ENCODE assay signal across 14 cellular contexts in the genomic region with DNA sequence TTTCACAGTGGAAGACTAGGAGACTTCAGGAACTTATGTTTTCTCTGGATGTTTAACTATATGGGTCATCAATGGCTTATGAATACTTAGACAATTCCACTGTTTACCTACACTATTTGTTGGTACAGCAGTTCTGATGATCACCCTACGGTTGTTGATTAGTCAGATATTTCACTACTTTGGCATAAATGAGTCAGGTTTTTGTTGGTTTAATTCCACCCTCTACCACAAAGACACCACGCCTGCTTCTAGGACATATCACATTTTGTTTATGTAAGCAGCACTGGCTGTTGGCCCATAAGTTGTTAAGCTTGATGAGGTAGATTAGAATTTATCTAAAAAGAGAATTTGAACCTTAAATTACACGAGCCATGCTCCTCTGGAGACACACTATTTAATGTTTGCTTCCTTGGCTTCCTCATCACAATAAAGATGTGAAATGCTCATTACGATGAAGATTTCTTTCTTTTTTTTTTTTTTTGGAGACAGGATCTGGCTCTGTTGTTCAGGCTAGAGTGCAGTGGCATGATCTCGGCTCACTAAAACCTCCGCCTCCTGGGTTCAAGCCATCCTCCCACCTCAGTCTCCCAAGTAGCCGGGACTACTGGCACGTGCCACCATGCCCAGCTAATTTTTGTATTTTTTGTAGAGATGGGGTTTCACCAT. TPM values are rescaled to one million over a fixed set of nuclear protein-coding genes. Genes with fewer than 3 reads are reported as not detected.
A peak's percentile ranks its signal among the peaks of the same experiment; 100 is the strongest.
DNase-seq lines count a peak whose midpoint lies in the region; ATAC-seq and TF ChIP-seq lines count a peak whose summit lies in the region.
"Had no signal": no experiment of that assay in that cellular context is flagged by ENCODE, and none has a peak within 500 bp of the region (broad histone marks: within the 10 kb centered on the region; RNA-seq: fewer than 3 reads in every experiment).

No MANE protein-coding gene starts in this region.

- 85% methylated on average over 8 of the region's 8 CpGs for whole genome bisulfite sequencing in esophagus muscularis mucosa

- peak overlapping the region; percentile 80 for H3K27ac Mint-ChIP-seq in activated T-helper 2 cell treated with anti-CD3 and anti-CD28 coated beads, Interferon-gamma antibody, Interleukin-2, Interleukin-4, amounts not matched to agents 10 μg/mL and 5 μg/mL and 100 μg/mL, durations not matched to agents 14 hours and 24 hours and 36 hours
- H3K27ac Mint-ChIP-seq: progenitor cell of endocrine pancreas had no signal

- TF ChIP-seq CTCF in esophagus muscularis mucosa (IDR thresholded peaks at IDR 0.05) = no peak

- no peak overlapping the region for H3K4me3 ChIP-seq in esophagus muscularis mucosa
- H3K4me3 ChIP-seq: SK-N-MC, testis had no signal

- peaks cover 62% of the 10 kb centered on the region for H3K4me1 Mint-ChIP-seq in activated T-helper 2 cell treated with anti-CD3 and anti-CD28 coated beads, Interferon-gamma antibody, Interleukin-2, Interleukin-4, amounts not matched to agents 10 μg/mL and 5 μg/mL and 100 μg/mL, durations not matched to agents 14 hours and 24 hours and 36 hours (ENCODE audit: low read depth)

- POLR2A ChIA-PET in HEK293T (lab: Yijun Ruan, JAX) = interaction anchor here (1.0 kb wide), 1 partner anchor 38 kb away, joined by 3 read pairs; the partner anchor contains the start of gene VPS35L

- in situ Hi-C loops in G401 (cut with HindIII; ENCODE audit: low sequenced_read_pairs) = no loop called here

- peaks cover 53% of the 10 kb centered on the region for H3K36me3 Mint-ChIP-seq in activated T-helper 2 cell treated with anti-CD3 and anti-CD28 coated beads, Interferon-gamma antibody, Interleukin-2, Interleukin-4, amounts not matched to agents 10 μg/mL and 5 μg/mL and 100 μg/mL, durations not matched to agents 14 hours and 24 hours and 36 hours (ENCODE audit: low read depth)

- H3K27me3 ChIP-seq in esophagus muscularis mucosa = no peaks in the 10 kb centered on the region
- H3K27me3 ChIP-seq: testis had no signal

- no peak for TF ChIP-seq POLR2A in esophagus muscularis mucosa (IDR thresholded peaks at IDR 0.05; ENCODE audit: low read depth)

- H3K27ac ChIP-seq in esophagus muscularis mucosa (replicated peaks in 1 of 4) = no peak overlapping the region
- H3K27ac ChIP-seq: SK-N-MC, testis had no signal

- intact Hi-C loops in activated T-helper 2 cell treated with anti-CD3 and anti-CD28 coated beads, Interferon-gamma antibody, Interleukin-2, Interleukin-4, amounts not matched to agents 10 μg/mL and 5 μg/mL and 100 μg/mL, durations not matched to agents 14 hours and 24 hours and 36 hours (cut with micrococcal nuclease) = no loop called here
- intact Hi-C loops in esophagus muscularis mucosa (cut with DNase I) = no loop called here

- H3K9me3 Mint-ChIP-seq in activated T-helper 2 cell treated with anti-CD3 and anti-CD28 coated beads, Interferon-gamma antibody, Interleukin-2, Interleukin-4, amounts not matched to agents 10 μg/mL and 5 μg/mL and 100 μg/mL, durations not matched to agents 14 hours and 24 hours and 36 hours = no peaks in the 10 kb centered on the region
- H3K9me3 Mint-ChIP-seq: memory B cell had no signal

- CTCF ChIA-PET in HEK293T (lab: Yijun Ruan, JAX) = no interaction called here

- no peaks in the 10 kb centered on the region for H3K27me3 Mint-ChIP-seq in activated T-helper 2 cell treated with anti-CD3 and anti-CD28 coated beads, Interferon-gamma antibody, Interleukin-2, Interleukin-4, amounts not matched to agents 10 μg/mL and 5 μg/mL and 100 μg/mL, durations not matched to agents 14 hours and 24 hours and 36 hours (ENCODE audit: low read depth)
- H3K27me3 Mint-ChIP-seq: memory B cell, progenitor cell of endocrine pancreas had no signal

- peaks cover 0 to 34% (median 26%) of the 10 kb centered on the region in 4 donors for H3K36me3 ChIP-seq in esophagus muscularis mucosa

- no peaks in the 10 kb centered on the region for H3K9me3 ChIP-seq in esophagus muscularis mucosa
- H3K9me3 ChIP-seq: testis had no signal

- peak overlapping the region; percentile 46 for H3K4me3 Mint-ChIP-seq in activated T-helper 2 cell treated with anti-CD3 and anti-CD28 coated beads, Interferon-gamma antibody, Interleukin-2, Interleukin-4, amounts not matched to agents 10 μg/mL and 5 μg/mL and 100 μg/mL, durations not matched to agents 14 hours and 24 hours and 36 hours (ENCODE audit: low read depth)
- H3K4me3 Mint-ChIP-seq: memory B cell had no signal

- TF ChIP-seq EP300 in esophagus muscularis mucosa (IDR thresholded peaks at IDR 0.05) = no peak

- peaks cover 16 to 40% (median 37%) of the 10 kb centered on the region in 4 donors for H3K4me1 ChIP-seq in esophagus muscularis mucosa

- no peak for ATAC-seq in HG03280 (IDR thresholded peaks at IDR 0.05; ENCODE audit: unreplicated experiment)

- peak; percentile 36 for DNase-seq in G401 (ENCODE audit: low spot score)
- peak; percentile 59 for DNase-seq in LoVo (ENCODE audit: low spot score)
- DNase-seq in activated T-helper 2 cell treated with anti-CD3 and anti-CD28 coated beads, Interferon-gamma antibody, Interleukin-2, Interleukin-4, amounts not matched to agents 10 μg/mL and 5 μg/mL and 100 μg/mL, durations not matched to agents 14 hours and 24 hours and 36 hours (ENCODE audit: low spot score) = no peak
- peak; percentile 5 for DNase-seq in kidney glomerular epithelial cell (lab: John Stamatoyannopoulos, UW)
- DNase-seq in esophagus muscularis mucosa (ENCODE audit: extremely low spot score) = no peak
- DNase-seq in HEK293T (ENCODE audit: extremely low spot score) = no peak
- DNase-seq: cerebellar nuclear complex; NCI-H2171 treated with DMSO at 0.1 percent for 48 hours; stimulated activated CD4-positive, alpha-beta T cell treated with anti-CD3 and anti-CD28 coated beads, Interleukin-4, amount 100 ng/mL, for 4 hours; testis had no signal

TF ChIP-seq in HEK293T, 16 proteins besides CTCF, POLR2A, EP300 and RAD21:
- TF ChIP-seq CTBP1 (IDR thresholded peaks at IDR 0.05; ENCODE audit: borderline replicate concordance) (no peak), ELF4 (IDR thresholded peaks at IDR 0.05) (no peak), ZNF384 (IDR thresholded peaks at IDR 0.05) (no peak)

RNA-seq across cellular contexts. Expression of gene GDE1, which starts 4.3 kb away (rescaled TPM):
- 49.7 and 68.7 TPM in 2 replicates for total RNA-seq in G401 (2014; rRNA removed; shearing (Covaris generic))
- 32.4 and 32.8 TPM in 2 replicates for total RNA-seq in activated T-helper 2 cell treated with anti-CD3 and anti-CD28 coated beads, Interferon-gamma antibody, Interleukin-2, Interleukin-4, amounts not matched to agents 10 μg/mL and 5 μg/mL and 100 μg/mL, durations not matched to agents 14 hours and 24 hours and 36 hours
- total RNA-seq in esophagus muscularis mucosa = 100 to 1,000 TPM in 3 of 4 donors, 10 to 100 TPM in 1; 90.9 to 124 (median 109) TPM

RNA-seq across cellular contexts. Expression of gene CCP110, which starts 6.2 kb away (rescaled TPM):
- 20.4 and 22.9 TPM in 2 replicates for total RNA-seq in G401 (2014; rRNA removed; shearing (Covaris generic))
- total RNA-seq in activated T-helper 2 cell treated with anti-CD3 and anti-CD28 coated beads, Interferon-gamma antibody, Interleukin-2, Interleukin-4, amounts not matched to agents 10 μg/mL and 5 μg/mL and 100 μg/mL, durations not matched to agents 14 hours and 24 hours and 36 hours = 25.9 and 30.2 TPM in 2 replicates
- 10 to 100 TPM; 14.0 to 16.1 (median 15.1) TPM for total RNA-seq in esophagus muscularis mucosa

RNA-seq across cellular contexts. Expression of gene VPS35L, which starts 37.9 kb away (rescaled TPM):
- 18.7 and 23.9 TPM in 2 replicates for total RNA-seq in G401 (2014; rRNA removed; shearing (Covaris generic))
- 44.3 and 45.7 TPM in 2 replicates for total RNA-seq in activated T-helper 2 cell treated with anti-CD3 and anti-CD28 coated beads, Interferon-gamma antibody, Interleukin-2, Interleukin-4, amounts not matched to agents 10 μg/mL and 5 μg/mL and 100 μg/mL, durations not matched to agents 14 hours and 24 hours and 36 hours
- 10 to 100 TPM; 35.5 to 47.0 (median 38.1) TPM for total RNA-seq in esophagus muscularis mucosa

Comparison
In these comparisons a context has a peak if more than half of its experiments do, and no peak if none do; other contexts are left out.
1. DNase-seq: peak in G401 (single experiment), LoVo (single experiment) and kidney glomerular epithelial cell (single experiment); none in activated T-helper 2 cell treated with anti-CD3 and anti-CD28 coated beads, Interferon-gamma antibody, Interleukin-2, Interleukin-4, amounts not matched to agents 10 μg/mL and 5 μg/mL and 100 μg/mL, durations not matched to agents 14 hours and 24 hours and 36 hours (single experiment), esophagus muscularis mucosa (single experiment) and HEK293T (single experiment).